In genomic region chr3:107685383-107685782, GRCh38 we compare ENCODE assay signal across 14 cellular contexts.
DNase-seq lines count a peak whose midpoint lies in the region; ATAC-seq, FAIRE-seq and TF ChIP-seq lines count a peak whose summit lies in the region.
"Had no signal": no experiment of that assay in that cellular context is flagged by ENCODE, and none has a peak within 500 bp of the region (broad histone marks: within the 10 kb centered on the region; RNA-seq: fewer than 3 reads in every experiment).

No MANE protein-coding gene starts in this region.

- WGBS in heart left ventricle, 4 donors, result 84 to 97% (median 93%) methylated on average over 2 of the region's 2 CpGs

- no peaks in the 10 kb centered on the region for H3K36me3 ChIP-seq in left ventricle myocardium inferior
- H3K36me3 ChIP-seq in heart left ventricle, result no peaks in the 10 kb centered on the region
- H3K36me3 ChIP-seq in HUES6 (ENCODE audit: control insufficient read depth, insufficient read depth, low read length), result no peaks in the 10 kb centered on the region
- H3K36me3 ChIP-seq in astrocyte (ENCODE audit: insufficient read depth, low read length), result no peaks in the 10 kb centered on the region

- H3K9me3 ChIP-seq in left ventricle myocardium inferior (replicated peaks) (no peaks in the 10 kb centered on the region), heart left ventricle (no peaks in the 10 kb centered on the region), HUES6 (ENCODE audit: control insufficient read depth, insufficient read depth, low read depth, low read length) (peaks cover 4% of the 10 kb centered on the region; the same call in 1 of the 2 replicates), astrocyte (ENCODE audit: insufficient read depth, low read depth, low read length) (no peaks in the 10 kb centered on the region)

- no peak overlapping the region for H3K4me2 ChIP-seq in astrocyte (ENCODE audit: low read length)

- TF ChIP-seq CTCF in left ventricle myocardium inferior (IDR thresholded peaks at IDR 0.05; ENCODE audit: borderline replicate concordance) (no peak), heart left ventricle (IDR thresholded peaks at IDR 0.05) (no peak), astrocyte (IDR thresholded peaks at IDR 0.05; ENCODE audit: insufficient read depth, low read depth, low read length) (no peak)

- peaks cover 63% of the 10 kb centered on the region for H3K4me1 ChIP-seq in left ventricle myocardium inferior
- H3K4me1 ChIP-seq in heart left ventricle, result peaks cover 0 to 54% (median 36%) of the 10 kb centered on the region in 12 donors
- H3K4me1 ChIP-seq in HUES6 (ENCODE audit: control insufficient read depth, insufficient read depth, low read length), result peaks cover 30% of the 10 kb centered on the region
- H3K4me1 ChIP-seq in astrocyte (ENCODE audit: insufficient read depth, low read length), result no peaks in the 10 kb centered on the region

- no peaks in the 10 kb centered on the region for H3K27me3 ChIP-seq in left ventricle myocardium inferior (ENCODE audit: low read depth)
- no peaks in the 10 kb centered on the region for H3K27me3 ChIP-seq in heart left ventricle
- no peaks in the 10 kb centered on the region for H3K27me3 ChIP-seq in HUES6 (ENCODE audit: control insufficient read depth, insufficient read depth, low read length)
- H3K27me3 ChIP-seq in astrocyte (ENCODE audit: insufficient read depth, low read length), result no peaks in the 10 kb centered on the region

- peak overlapping the region; percentile 16 for H3K27ac ChIP-seq in left ventricle myocardium inferior (replicated peaks)
- H3K27ac ChIP-seq in heart left ventricle, result peak overlapping the region in 1 of 12 donors; percentile 12
- H3K27ac ChIP-seq in HUES6 (ENCODE audit: low read depth, low read length), result peak overlapping the region; percentile 64; the same call in 1 of the 2 replicates
- no peak overlapping the region for H3K27ac ChIP-seq in astrocyte (ENCODE audit: low read depth, low read length)

- DNase-seq in left ventricle myocardium inferior (no peak), heart left ventricle (no peak), astrocyte (ENCODE audit: low read depth) (no peak), NCI-H187 treated with DMSO at 0.1 percent for 48 hours (lab: John Stamatoyannopoulos, UW) (no peak)
- no peak for DNase-seq in activated T-cell treated with anti-CD3 and anti-CD28 coated beads, Interleukin-2, amount 50 U/mL, for 4 hours
- DNase-seq: DMS79, NCI-H1694, NCI-H446, NCI-H774, SHP77 treated with DMSO at 0.1 percent for 48 hours had no signal

- no peak overlapping the region for H3K4me3 Mint-ChIP-seq in astrocyte (ENCODE audit: unreplicated experiment)
- H3K4me3 Mint-ChIP-seq in activated T-cell treated with anti-CD3 and anti-CD28 coated beads, Interleukin-2, amount 50 U/mL, for 4 hours, result no peak overlapping the region

- peaks cover 14% of the 10 kb centered on the region for H4K20me1 ChIP-seq in astrocyte (ENCODE audit: insufficient read depth, low read length)

- peak; percentile 17 for FAIRE-seq in astrocyte (lab: Jason Lieb, UNC)

- H3K4me1 Mint-ChIP-seq in astrocyte (ENCODE audit: low read depth, unreplicated experiment), result peaks cover 36% of the 10 kb centered on the region
- peaks cover 38% of the 10 kb centered on the region for H3K4me1 Mint-ChIP-seq in activated T-cell treated with anti-CD3 and anti-CD28 coated beads, Interleukin-2, amount 50 U/mL, for 4 hours (ENCODE audit: low read depth)

- no peaks in the 10 kb centered on the region for H3K36me3 Mint-ChIP-seq in astrocyte (ENCODE audit: low read depth, unreplicated experiment)
- H3K36me3 Mint-ChIP-seq in activated T-cell treated with anti-CD3 and anti-CD28 coated beads, Interleukin-2, amount 50 U/mL, for 4 hours (ENCODE audit: insufficient read depth), result no peaks in the 10 kb centered on the region

- no peak overlapping the region for H2AFZ ChIP-seq in astrocyte (ENCODE audit: low read depth, low read length)

- no peak for TF ChIP-seq POLR2A in heart left ventricle (IDR thresholded peaks at IDR 0.05)

- H3K9ac ChIP-seq in HUES6 (ENCODE audit: low read length), result no peak overlapping the region
- H3K9ac ChIP-seq in astrocyte (ENCODE audit: low read length), result no peak overlapping the region

- H3K27ac Mint-ChIP-seq in astrocyte (ENCODE audit: unreplicated experiment), result peak overlapping the region; percentile 75

- intact Hi-C loops in left ventricle myocardium inferior (cut with micrococcal nuclease), result no loop called here
- intact Hi-C loops in heart left ventricle (cut with DNase I), result loop anchor here in 3 of 10 donors (5.0 to 10.0 kb wide), 3 partner anchors 57 to 159 kb away; no protein-coding TSS in a partner anchor

- H3K9me3 Mint-ChIP-seq in astrocyte (ENCODE audit: unreplicated experiment), result peaks cover 9% of the 10 kb centered on the region
- H3K9me3 Mint-ChIP-seq in activated T-cell treated with anti-CD3 and anti-CD28 coated beads, Interleukin-2, amount 50 U/mL, for 4 hours, result no peaks in the 10 kb centered on the region

- H3K79me2 ChIP-seq in astrocyte (ENCODE audit: insufficient read depth, low read length), result no peaks in the 10 kb centered on the region

- H3K4me3 ChIP-seq in left ventricle myocardium inferior (no peak overlapping the region), heart left ventricle (no peak overlapping the region), HUES6 (ENCODE audit: low read depth, low read length) (no peak overlapping the region), astrocyte (ENCODE audit: insufficient read depth, low read depth, low read length) (no peak overlapping the region)
- H3K4me3 ChIP-seq: GM12878 had no signal

- H3K27me3 Mint-ChIP-seq in astrocyte (ENCODE audit: low read depth, unreplicated experiment), result no peaks in the 10 kb centered on the region
- no peaks in the 10 kb centered on the region for H3K27me3 Mint-ChIP-seq in activated T-cell treated with anti-CD3 and anti-CD28 coated beads, Interleukin-2, amount 50 U/mL, for 4 hours (ENCODE audit: low read depth)

- ATAC-seq in heart left ventricle, result no peak
- ATAC-seq in activated T-cell treated with anti-CD3 and anti-CD28 coated beads, Interleukin-2, amount 50 U/mL, for 4 hours, result no peak
- ATAC-seq in GM19455 (IDR thresholded peaks at IDR 0.05; ENCODE audit: unreplicated experiment), result no peak
- ATAC-seq: GM12878, HCT116 had no signal
